26 cellular contexts compared by ENCODE assay signal in the genomic region with DNA sequence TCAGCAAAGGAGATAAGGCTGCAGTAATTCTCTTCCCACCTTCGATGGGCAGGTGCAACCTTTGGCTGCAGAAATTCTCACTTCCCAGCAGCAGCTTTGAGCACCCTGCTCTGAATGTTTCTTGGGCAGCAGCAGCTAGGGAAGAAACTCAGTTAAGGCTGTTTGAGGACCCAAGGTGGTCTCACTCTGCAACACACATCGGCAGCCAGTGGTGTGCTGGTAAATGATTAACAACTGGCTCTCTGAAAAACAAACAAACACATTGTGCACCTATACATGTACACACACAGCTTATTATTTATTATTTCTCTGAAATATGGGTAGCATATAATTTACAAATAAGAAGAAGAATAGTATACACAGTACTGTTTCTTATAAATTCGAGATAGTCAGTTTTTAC.
"Had no signal": no experiment of that assay in that cellular context is flagged by ENCODE, and none has a peak within 500 bp of the region (broad histone marks: within the 10 kb centered on the region; RNA-seq: fewer than 3 reads in every experiment).

No MANE protein-coding gene starts in this region.

- ATAC-seq: stimulated activated effector memory CD8-positive, alpha-beta T cell treated with anti-CD3 and anti-CD28 coated beads, Interleukin-12 subunit alpha, Interleukin-12 subunit beta, amount 100 ng/mL, for 72 hours; stimulated activated naive CD8-positive, alpha-beta T cell treated with anti-CD3 and anti-CD28 coated beads, Interleukin-15, amount 100 ng/mL, for 72 hours; stimulated activated naive CD8-positive, alpha-beta T cell treated with anti-CD3 and anti-CD28 coated beads, Interleukin-15, Interleukin-2, amounts not matched to agents 100 U/mL and 50 U/mL, for 24 hours had no signal

- H3K4me3 ChIP-seq: stomach, suprapubic skin, testis, thoracic aorta, thyroid gland, tibial artery, tibial nerve, transverse colon, upper lobe of left lung, upper lobe of right lung, uterus, vagina had no signal

- H3K27ac ChIP-seq: stomach, suprapubic skin, testis, thoracic aorta, thyroid gland, tibial artery, tibial nerve, transverse colon, upper lobe of left lung, upper lobe of right lung, uterus, vagina had no signal

- H3K36me3 ChIP-seq: stomach, suprapubic skin, thoracic aorta, thyroid gland, tibial artery, tibial nerve, transverse colon, upper lobe of left lung, upper lobe of right lung, uterus, vagina had no signal

- H3K27me3 ChIP-seq: stomach, suprapubic skin, testis, thyroid gland, tibial artery, tibial nerve, transverse colon, upper lobe of left lung, upper lobe of right lung, uterus, vagina had no signal

- FAIRE-seq: urothelium cell line had no signal

- DNase-seq: stimulated activated CD4-positive, alpha-beta T cell treated with anti-CD3 and anti-CD28 coated beads, Interleukin-2, amount 100 ng/mL, for 48 hours; stimulated activated CD4-positive, alpha-beta T cell treated with anti-CD3 and anti-CD28 coated beads, Interleukin-4, amount 100 ng/mL, for 1 hour; stimulated activated CD4-positive, alpha-beta T cell treated with anti-CD3 and anti-CD28 coated beads, Interleukin-4, amount 100 ng/mL, for 24 hours; stimulated activated CD4-positive, alpha-beta T cell treated with anti-CD3 and anti-CD28 coated beads, Interleukin-4, amount 100 ng/mL, for 4 hours; stimulated activated CD8-positive, alpha-beta memory T cell treated with anti-CD3 and anti-CD28 coated beads, Interleukin-4, amount 100 ng/mL, for 48 hours; stimulated activated naive B cell treated with anti-CD40 and anti-IgM and Interleukin-4, amounts not matched to agents 10 μg/mL and 1 μg/mL and 100 μg/mL, for 72 hours; stimulated activated naive CD4-positive, alpha-beta T cell; stimulated activated naive CD4-positive, alpha-beta T cell treated with Interleukin-2 at 50 U/mL for 16 hours; stimulated activated naive CD8-positive, alpha-beta T cell treated with anti-CD3 and anti-CD28 coated beads, Interleukin-15, amount 100 ng/mL, for 72 hours; stimulated activated naive CD8-positive, alpha-beta T cell treated with anti-CD3 and anti-CD28 coated beads, Interleukin-15, Interleukin-2, amounts not matched to agents 100 U/mL and 50 U/mL, for 24 hours; stomach; substantia nigra; testis; thyroid gland; tibial artery; transverse colon; trophoblast cell; upper lobe of left lung; upper lobe of right lung; uterus had no signal

- H3K4me1 ChIP-seq: stomach, suprapubic skin, testis, thyroid gland, tibial artery, tibial nerve, transverse colon, upper lobe of left lung, upper lobe of right lung, uterus had no signal

- H3K9me3 ChIP-seq: stomach, suprapubic skin, testis, thoracic aorta, thyroid gland, tibial artery, tibial nerve, transverse colon, upper lobe of left lung, upper lobe of right lung, uterus, vagina had no signal
